ENCODE assay signal across 7 cellular contexts in the genomic region with DNA sequence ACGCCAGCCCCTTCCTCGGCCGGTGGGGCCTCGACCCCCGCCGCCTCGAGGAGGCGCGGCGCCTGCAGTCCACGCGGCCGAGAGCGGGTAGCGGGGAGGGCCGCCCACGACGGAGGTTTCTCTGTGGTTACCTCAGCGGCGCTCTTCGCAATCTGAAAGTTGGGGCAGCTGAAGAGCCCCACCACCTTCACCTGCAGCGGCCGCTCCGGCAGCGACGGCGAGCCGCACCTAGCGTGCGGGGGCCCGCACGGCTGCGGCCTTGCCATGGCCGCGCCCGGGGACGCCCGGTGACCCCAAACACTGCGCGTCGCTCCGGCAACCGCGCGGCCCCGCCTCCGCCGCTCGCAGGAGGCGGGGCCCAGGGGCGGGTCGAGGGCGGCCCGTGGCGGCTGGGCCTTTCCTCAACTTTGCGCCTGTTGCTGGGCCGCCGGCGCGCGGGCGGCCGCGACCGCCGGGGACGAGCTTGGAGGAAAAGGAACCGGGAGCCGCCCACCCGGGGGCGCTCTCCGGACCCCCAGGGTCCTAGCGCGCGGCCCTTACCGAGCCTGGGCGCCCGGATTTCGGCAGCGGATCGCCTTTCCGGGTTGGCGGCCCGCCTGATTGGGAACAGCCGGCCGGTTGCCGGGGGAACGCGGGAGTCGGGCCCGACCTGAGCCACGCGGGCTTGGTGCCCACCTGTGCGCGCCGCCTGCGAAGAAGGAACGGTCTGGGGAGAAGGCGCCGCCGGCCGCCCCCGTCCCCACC. TPM values are rescaled to one million over a fixed set of nuclear protein-coding genes. Genes with fewer than 3 reads are reported as not detected.
A peak's percentile ranks its signal among the peaks of the same experiment; 100 is the strongest.
DNase-seq lines count a peak whose midpoint lies in the region; ATAC-seq and TF ChIP-seq lines count a peak whose summit lies in the region.

A gene (minus strand): TSS at position 304 of the 744 bp plus-strand sequence. CDS start 38 bp downstream, at position 266.
A gene with protein sequence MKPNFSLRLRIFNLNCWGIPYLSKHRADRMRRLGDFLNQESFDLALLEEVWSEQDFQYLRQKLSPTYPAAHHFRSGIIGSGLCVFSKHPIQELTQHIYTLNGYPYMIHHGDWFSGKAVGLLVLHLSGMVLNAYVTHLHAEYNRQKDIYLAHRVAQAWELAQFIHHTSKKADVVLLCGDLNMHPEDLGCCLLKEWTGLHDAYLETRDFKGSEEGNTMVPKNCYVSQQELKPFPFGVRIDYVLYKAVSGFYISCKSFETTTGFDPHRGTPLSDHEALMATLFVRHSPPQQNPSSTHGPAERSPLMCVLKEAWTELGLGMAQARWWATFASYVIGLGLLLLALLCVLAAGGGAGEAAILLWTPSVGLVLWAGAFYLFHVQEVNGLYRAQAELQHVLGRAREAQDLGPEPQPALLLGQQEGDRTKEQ (plus strand): TSS at position 400 of the 744 bp plus-strand sequence. CDS start 398 bp downstream, outside the sequence.

- TF ChIP-seq POLR2A in gastrocnemius medialis (IDR thresholded peaks at IDR 0.05): peak; percentile 36 to 62

- peaks cover 4% of the 10 kb centered on the region for H3K4me1 ChIP-seq in iPS DF 6.9 (ENCODE audit: control insufficient read depth, insufficient read depth, low read length)
- H3K4me1 ChIP-seq in gastrocnemius medialis: peaks cover 10 to 15% of the 10 kb centered on the region in 2 donors

- H3K9me3 ChIP-seq in iPS DF 6.9 (ENCODE audit: control insufficient read depth, insufficient read depth, low read length) (no peaks in the 10 kb centered on the region), gastrocnemius medialis (no peaks in the 10 kb centered on the region)

- ATAC-seq in GM18498 (IDR thresholded peaks at IDR 0.05; ENCODE audit: unreplicated experiment): peak; percentile 94
- ATAC-seq in HG02763 (IDR thresholded peaks at IDR 0.05; ENCODE audit: unreplicated experiment): peak; percentile 89
- peak; percentile 90 to 92 for ATAC-seq in gastrocnemius medialis

- H3K36me3 ChIP-seq in iPS DF 6.9 (ENCODE audit: control insufficient read depth, insufficient read depth, low read length) (peaks cover 21% of the 10 kb centered on the region), gastrocnemius medialis (peaks cover 0 to 4% of the 10 kb centered on the region in 2 donors)

- H3K27me3 ChIP-seq in iPS DF 6.9 (ENCODE audit: control insufficient read depth, insufficient read depth, low read length): no peaks in the 10 kb centered on the region
- H3K27me3 ChIP-seq in gastrocnemius medialis: no peaks in the 10 kb centered on the region

- H3K4me3 ChIP-seq in astrocyte of the spinal cord (ENCODE audit: low read depth, low read length): peak within 1 kb of the TSS; percentile 82
- peak within 1 kb of the TSS; percentile 70 for H3K4me3 ChIP-seq in iPS DF 6.9 (ENCODE audit: low read length)
- peak within 1 kb of the TSS; percentile 73 to 96 (median 87) for H3K4me3 ChIP-seq in gastrocnemius medialis

- TF ChIP-seq CTCF in astrocyte of the spinal cord (IDR thresholded peaks at IDR 0.05; ENCODE audit: low read depth, low read length): peak; percentile 22
- peak in 2 of 5 experiments; percentile 36 to 40 for TF ChIP-seq CTCF in gastrocnemius medialis (IDR thresholded peaks at IDR 0.05 in 4 of 5, conservative IDR thresholded peaks at IDR 0.05 in 1 of 5)

- intact Hi-C loops in gastrocnemius medialis (cut with DNase I; ENCODE audit: low total_unique reads): loop anchor here (1.0 to 5.0 kb wide), 3 partner anchors 43 to 343 kb away; a partner anchor contains a TSS

- in situ Hi-C loops in astrocyte of the spinal cord (cut with HindIII; ENCODE audit: low sequenced_read_pairs): no loop called here
- in situ Hi-C loops in gastrocnemius medialis (cut with MboI; ENCODE audit: low sequenced_read_pairs in 4 of 4): no loop called here

- no peak within 1 kb of the TSS for H3K27ac ChIP-seq in iPS DF 6.9 (ENCODE audit: low read length)
- H3K27ac ChIP-seq in gastrocnemius medialis: peak within 1 kb of the TSS; percentile 74 to 89 (median 83)

- no CpG with 5 or more reads among the region's 103 CpGs for WGBS in iPS DF 6.9 (ENCODE audit: insufficient coverage, insufficient read length)

- DNase-seq in NCI-H1436 (lab: John Stamatoyannopoulos, UW) (peak; percentile 64), T1000 (lab: John Stamatoyannopoulos, UW) (peak; percentile 77), astrocyte of the spinal cord (ENCODE audit: low read depth, low spot score) (peak; percentile 94), iPS DF 6.9 (ENCODE audit: low read depth, low spot score) (no peak), gastrocnemius medialis (peak; percentile 69 to 85)

RNA-seq across cellular contexts. Expression of the first gene that starts in this region (rescaled TPM):
- total RNA-seq in gastrocnemius medialis: 1 to 10 TPM in 3 of 4 donors, under 1 TPM in 1; 0.64 to 2.9 (median 1.3) TPM

RNA-seq across cellular contexts. Expression of the second gene that starts in this region (rescaled TPM):
- total RNA-seq in gastrocnemius medialis: 1 to 10 TPM; 3.9 to 7.7 (median 5.9) TPM
